8 cellular contexts compared by ENCODE assay signal in the genomic region with DNA sequence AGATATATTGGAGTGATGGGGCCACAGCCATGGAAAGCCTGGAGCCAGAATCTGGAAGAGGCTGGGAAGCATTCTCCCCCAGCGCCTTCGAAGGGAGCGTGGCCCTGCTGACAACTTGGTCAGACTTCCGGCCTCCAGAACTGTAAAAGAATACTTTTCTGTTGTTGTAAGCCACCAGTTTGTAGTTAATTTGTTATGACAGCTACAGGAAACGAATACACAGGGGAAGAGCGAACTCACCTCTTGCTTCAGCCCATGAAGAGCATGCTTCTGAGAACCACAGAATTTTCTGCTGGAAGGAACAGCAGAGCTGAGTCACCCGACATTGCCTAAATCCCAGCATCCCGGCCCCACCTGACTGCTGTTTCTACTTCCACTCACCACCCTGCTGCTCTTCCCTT.
A peak's percentile ranks its signal among the peaks of the same experiment; 100 is the strongest.
DNase-seq lines count a peak whose midpoint lies in the region; ATAC-seq, FAIRE-seq and TF ChIP-seq lines count a peak whose summit lies in the region.

No MANE protein-coding gene starts in this region.

- DNase-seq in CD4-positive, CD25-positive, alpha-beta regulatory T cell = peak in 2 of 3 donors; percentile 17 to 86
- DNase-seq in HTR-8/SVneo (ENCODE audit: insufficient read length, low spot score) (peak; percentile 64), mammary epithelial cell (peak; percentile 96), HUDEP-2 (lab: John Stamatoyannopoulos, UW; ENCODE audit: unreplicated experiment in 76 of 76) (no peak), NCI-H446 (lab: John Stamatoyannopoulos, UW) (no peak), iPS-NIHi11 (ENCODE audit: low spot score) (no peak)
- DNase-seq in naive thymus-derived CD8-positive, alpha-beta T cell = peak in 4 of 10 donors; percentile 9 to 51 (median 32)

- H3K27ac Mint-ChIP-seq in CD4-positive, CD25-positive, alpha-beta regulatory T cell = peak overlapping the region; percentile 0 to 90 (median 27)
- H3K27ac Mint-ChIP-seq in naive thymus-derived CD8-positive, alpha-beta T cell = peak overlapping the region; percentile 29 to 95 (median 83)

- no peaks in the 10 kb centered on the region for H3K9me3 ChIP-seq in CD4-positive, CD25-positive, alpha-beta regulatory T cell (ENCODE audit: control insufficient read depth in 2 of 2, low read length in 2 of 2)
- H3K9me3 ChIP-seq in mammary epithelial cell (replicated peaks; ENCODE audit: insufficient read depth, low read length) = no peaks in the 10 kb centered on the region

- H3K79me2 ChIP-seq in mammary epithelial cell (ENCODE audit: insufficient read depth, low read length) = no peaks in the 10 kb centered on the region

- H3K4me3 Mint-ChIP-seq in CD4-positive, CD25-positive, alpha-beta regulatory T cell = peak overlapping the region in 3 of 4 donors; percentile 36 to 85 (median 73)
- H3K4me3 Mint-ChIP-seq in naive thymus-derived CD8-positive, alpha-beta T cell = peak overlapping the region in 9 of 10 donors; percentile 5 to 75 (median 58)

- H3K27me3 Mint-ChIP-seq in CD4-positive, CD25-positive, alpha-beta regulatory T cell = no peaks in the 10 kb centered on the region
- peaks cover 0 to under 1% (median 0%) of the 10 kb centered on the region in 5 donors for H3K27me3 Mint-ChIP-seq in naive thymus-derived CD8-positive, alpha-beta T cell

- 0% methylated on average over 5 of the region's 8 CpGs for WGBS in mammary epithelial cell (ENCODE audit: low coverage, missing lambda C conversion rate)

- no peaks in the 10 kb centered on the region for H3K27me3 ChIP-seq in CD4-positive, CD25-positive, alpha-beta regulatory T cell (ENCODE audit: control insufficient read depth, insufficient read depth, low read length)
- peaks cover 3% of the 10 kb centered on the region for H3K27me3 ChIP-seq in mammary epithelial cell (ENCODE audit: insufficient read depth, low read length)

- H3K4me3 ChIP-seq in CD4-positive, CD25-positive, alpha-beta regulatory T cell (ENCODE audit: low read depth, low read length) = peak overlapping the region; percentile 31
- no peak overlapping the region for H3K4me3 ChIP-seq in mammary epithelial cell (replicated peaks in 1 of 3; ENCODE audit: insufficient read depth in 1 of 3, low read depth in 2 of 3, low read length in 3 of 3)

- peaks cover 20 to 74% (median 48%) of the 10 kb centered on the region in 4 donors for H3K4me1 Mint-ChIP-seq in CD4-positive, CD25-positive, alpha-beta regulatory T cell
- H3K4me1 Mint-ChIP-seq in naive thymus-derived CD8-positive, alpha-beta T cell = peaks cover 28 to 77% (median 74%) of the 10 kb centered on the region in 4 donors

- CTCF ChIA-PET in mammary epithelial cell (lab: Charles Lee; ENCODE audit: low non-redundant PET) = no interaction called here

- no peak overlapping the region for H3K9ac ChIP-seq in mammary epithelial cell (ENCODE audit: insufficient read depth, low read length)

- ATAC-seq in CD4-positive, CD25-positive, alpha-beta regulatory T cell (ENCODE audit: low read depth in 2 of 2) = peak; percentile 43 to 54
- ATAC-seq in naive thymus-derived CD8-positive, alpha-beta T cell = peak; percentile 66 to 76
- ATAC-seq in HG02759 (IDR thresholded peaks at IDR 0.05; ENCODE audit: unreplicated experiment) = no peak

- peaks cover 0 to 1% (median 0%) of the 10 kb centered on the region in 7 donors for H3K9me3 Mint-ChIP-seq in CD4-positive, CD25-positive, alpha-beta regulatory T cell
- no peaks in the 10 kb centered on the region for H3K9me3 Mint-ChIP-seq in naive thymus-derived CD8-positive, alpha-beta T cell

- no peaks in the 10 kb centered on the region for H3K36me3 Mint-ChIP-seq in CD4-positive, CD25-positive, alpha-beta regulatory T cell
- no peaks in the 10 kb centered on the region for H3K36me3 Mint-ChIP-seq in naive thymus-derived CD8-positive, alpha-beta T cell

- peak overlapping the region; percentile 30 for H2AFZ ChIP-seq in mammary epithelial cell (ENCODE audit: low read depth, low read length)

- dilution Hi-C loops in mammary epithelial cell (cut with HindIII; ENCODE audit: low sequenced_read_pairs) = no loop called here

- H4K20me1 ChIP-seq in mammary epithelial cell (ENCODE audit: insufficient read depth, low read length) = no peaks in the 10 kb centered on the region

- no peak overlapping the region for H3K4me2 ChIP-seq in mammary epithelial cell (ENCODE audit: insufficient read depth, low read depth, low read length)

- POLR2A ChIA-PET in naive thymus-derived CD8-positive, alpha-beta T cell (lab: Charles Lee) = interaction anchor here (1.0 to 1.4 kb wide), 2 partner anchors 99 to 101 kb away, joined by 4 to 5 read pairs; no protein-coding TSS in a partner anchor

- H3K4me1 ChIP-seq in CD4-positive, CD25-positive, alpha-beta regulatory T cell (ENCODE audit: control insufficient read depth, insufficient read depth, low read length, poor library complexity, severe bottlenecking) = peaks cover 56% of the 10 kb centered on the region
- peaks cover 59% of the 10 kb centered on the region for H3K4me1 ChIP-seq in mammary epithelial cell (ENCODE audit: insufficient read depth, low read length)

- H3K36me3 ChIP-seq in CD4-positive, CD25-positive, alpha-beta regulatory T cell (ENCODE audit: control insufficient read depth, insufficient read depth, low read length) = no peaks in the 10 kb centered on the region
- no peaks in the 10 kb centered on the region for H3K36me3 ChIP-seq in mammary epithelial cell (ENCODE audit: insufficient read depth, low read length)

- FAIRE-seq in HTR-8/SVneo (lab: Jason Lieb, UNC) = peak; percentile 80

- no peak for TF ChIP-seq CTCF in mammary epithelial cell (conservative IDR thresholded peaks at IDR 0.05 in 1 of 2, IDR thresholded peaks at IDR 0.05 in 1 of 2; ENCODE audit: extremely low read depth in 1 of 2, insufficient read depth in 1 of 2, low read depth in 1 of 2, low read length in 2 of 2)

- in situ Hi-C loops in mammary epithelial cell (cut with MboI; ENCODE audit: low sequenced_read_pairs in 2 of 2) = loop anchor here in 1 of 2 donors (10.0 kb wide), 1 partner anchor 98 kb away; a partner anchor contains a TSS

- H3K27ac ChIP-seq in CD4-positive, CD25-positive, alpha-beta regulatory T cell (ENCODE audit: insufficient read depth, low read length, poor library complexity, severe bottlenecking) = peak overlapping the region; percentile 58
- H3K27ac ChIP-seq in mammary epithelial cell (ENCODE audit: insufficient read depth, low read depth, low read length) = peak overlapping the region; percentile 81

- intact Hi-C loops in mammary epithelial cell (cut with micrococcal nuclease) = loop anchor here (5.0 to 10.0 kb wide), 2 partner anchors 281 to 468 kb away; no protein-coding TSS in a partner anchor

- no TSS peak for BruUV-seq in mammary epithelial cell (replicated peaks; lab: Mats Ljungman, UMichigan)

Comparison
In these comparisons a context has a peak if more than half of its experiments do, and no peak if none do; other contexts are left out.
1. DNase-seq: peak in CD4-positive, CD25-positive, alpha-beta regulatory T cell (2 of 3), HTR-8/SVneo (single experiment) and mammary epithelial cell (single experiment); none in HUDEP-2 (0 of 76), NCI-H446 (0 of 2) and iPS-NIHi11 (single experiment).